Comparison of ENCODE assay signal across 31 cellular contexts in genomic region chr2:72332720-72333119, GRCh38.
"Had no signal": no experiment of that assay in that cellular context is flagged by ENCODE, and none has a peak within 500 bp of the region (broad histone marks: within the 10 kb centered on the region; RNA-seq: fewer than 3 reads in every experiment).

No MANE protein-coding gene starts in this region.

- H3K9me3 Mint-ChIP-seq: activated B cell treated with CpG ODN at 0.5 μM for 24 hours; activated CD4-positive, alpha-beta memory T cell treated with anti-CD3 and anti-CD28 coated beads for 36 hours; activated CD4-positive, alpha-beta T cell treated with anti-CD3 and anti-CD28 coated beads, Interleukin-2, amount 10 ng/mL, durations not matched to agents 24 days and 14 days; activated CD8-positive, alpha-beta T cell treated with anti-CD3 and anti-CD28 coated beads for 36 hours; activated naive CD4-positive, alpha-beta T cell treated with anti-CD3 and anti-CD28 coated beads, Interleukin-2, amount 10 ng/mL, durations not matched to agents 7 days and 5 days; activated naive CD4-positive, alpha-beta T cell treated with anti-CD3 and anti-CD28 coated beads, Interleukin-2, amount 50 U/mL, for 24 hours; activated naive CD8-positive, alpha-beta T cell treated with anti-CD3 and anti-CD28 coated beads, Interleukin-2, amount 50 U/mL, for 24 hours; activated T-cell treated with anti-CD3 and anti-CD28 coated beads, Interleukin-2, amount 50 U/mL, for 4 hours; activated T-helper 2 cell treated with anti-CD3 and anti-CD28 coated beads, Interferon-gamma antibody, Interleukin-2, Interleukin-4, amounts not matched to agents 10 μg/mL and 5 μg/mL and 100 μg/mL, durations not matched to agents 14 hours and 24 hours and 36 hours; brain; central memory CD8-positive, alpha-beta T cell; T-helper 1 cell treated with Interleukin-12 subunit alpha and Interleukin-12 subunit beta and Interleukin-4 antibody, amounts not matched to agents 30 μg/mL and 1 μg/mL, for 36 hours; T-helper 2 cell treated with Interferon-gamma antibody and Interleukin-4, amounts not matched to agents 5 μg/mL and 100 μg/mL, for 36 hours had no signal

- H3K4me3 Mint-ChIP-seq: activated B cell treated with CpG ODN at 0.5 μM for 24 hours; activated CD4-positive, alpha-beta memory T cell treated with anti-CD3 and anti-CD28 coated beads for 36 hours; activated CD4-positive, alpha-beta T cell treated with anti-CD3 and anti-CD28 coated beads, Interleukin-2, amount 10 ng/mL, durations not matched to agents 24 days and 14 days; activated CD8-positive, alpha-beta T cell treated with anti-CD3 and anti-CD28 coated beads for 36 hours; activated naive CD4-positive, alpha-beta T cell treated with anti-CD3 and anti-CD28 coated beads, Interleukin-2, amount 10 ng/mL, durations not matched to agents 7 days and 5 days; activated naive CD4-positive, alpha-beta T cell treated with anti-CD3 and anti-CD28 coated beads, Interleukin-2, amount 50 U/mL, for 24 hours; activated naive CD8-positive, alpha-beta T cell; activated naive CD8-positive, alpha-beta T cell treated with anti-CD3 and anti-CD28 coated beads, Interleukin-2, amount 10 ng/mL, durations not matched to agents 7 days and 5 days; activated naive CD8-positive, alpha-beta T cell treated with anti-CD3 and anti-CD28 coated beads, Interleukin-2, amount 50 U/mL, for 24 hours; activated T-cell treated with anti-CD3 and anti-CD28 coated beads, Interleukin-2, amount 50 U/mL, for 4 hours; activated T-cell treated with anti-CD3 and anti-CD28 coated beads, Interleukin-2, amount 50 U/mL, for 72 hours; activated T-helper 1 cell treated with anti-CD3 and anti-CD28 coated beads, Interleukin-12 subunit alpha, Interleukin-12 subunit beta, Interleukin-2, Interleukin-4 antibody, amounts not matched to agents 30 ng/mL and 10 ng/mL and 1 ng/mL, durations not matched to agents 14 hours and 24 hours and 36 hours; brain; central memory CD8-positive, alpha-beta T cell; T-helper 1 cell treated with Interleukin-12 subunit alpha and Interleukin-12 subunit beta and Interleukin-4 antibody, amounts not matched to agents 30 μg/mL and 1 μg/mL, for 36 hours; T-helper 2 cell treated with Interferon-gamma antibody and Interleukin-4, amounts not matched to agents 5 μg/mL and 100 μg/mL, for 36 hours had no signal

- ATAC-seq: activated CD8-positive, alpha-beta T cell treated with anti-CD3 and anti-CD28 coated beads for 36 hours; activated naive CD8-positive, alpha-beta T cell treated with anti-CD3 and anti-CD28 coated beads, Interleukin-2, amount 50 U/mL, for 24 hours; activated T-cell treated with anti-CD3 and anti-CD28 coated beads, Interleukin-2, amount 50 U/mL, for 4 hours had no signal

- H3K4me1 Mint-ChIP-seq: activated B cell treated with CpG ODN at 0.5 μM for 24 hours; activated CD4-positive, alpha-beta T cell treated with anti-CD3 and anti-CD28 coated beads, Interleukin-2, amount 10 ng/mL, durations not matched to agents 24 days and 14 days; activated naive CD4-positive, alpha-beta T cell treated with anti-CD3 and anti-CD28 coated beads, Interleukin-2, amount 10 ng/mL, durations not matched to agents 7 days and 5 days; activated naive CD4-positive, alpha-beta T cell treated with anti-CD3 and anti-CD28 coated beads, Interleukin-2, amount 50 U/mL, for 24 hours; activated naive CD8-positive, alpha-beta T cell treated with anti-CD3 and anti-CD28 coated beads, Interleukin-2, amount 10 ng/mL, durations not matched to agents 7 days and 5 days; activated naive CD8-positive, alpha-beta T cell treated with anti-CD3 and anti-CD28 coated beads, Interleukin-2, amount 50 U/mL, for 24 hours; central memory CD8-positive, alpha-beta T cell had no signal

- H3K36me3 Mint-ChIP-seq: activated CD4-positive, alpha-beta memory T cell treated with anti-CD3 and anti-CD28 coated beads for 36 hours; activated naive CD4-positive, alpha-beta T cell treated with anti-CD3 and anti-CD28 coated beads, Interleukin-2, amount 10 ng/mL, durations not matched to agents 7 days and 5 days had no signal

- DNase-seq: activated B cell treated with CpG ODN at 0.5 μM for 24 hours; activated CD4-positive, alpha-beta memory T cell treated with anti-CD3 and anti-CD28 coated beads for 36 hours; activated CD4-positive, alpha-beta T cell treated with anti-CD3 and anti-CD28 coated beads for 4 hours; activated CD4-positive, alpha-beta T cell treated with anti-CD3 and anti-CD28 coated beads, Interleukin-2, amount 10 ng/mL, durations not matched to agents 24 days and 14 days; activated CD4-positive, alpha-beta T cell treated with anti-CD3 and anti-CD28 coated beads, Interleukin-2, amount 50 U/mL, for 1 hour; activated CD4-positive, alpha-beta T cell treated with anti-CD3 and anti-CD28 coated beads, Interleukin-2, amount 50 U/mL, for 4 hours; activated CD4-positive, CD25-positive, alpha-beta regulatory T cell treated with anti-CD3 and anti-CD28 coated beads, Interleukin-2, amount 50 U/mL, for 72 hours; activated CD8-positive, alpha-beta T cell treated with anti-CD3 and anti-CD28 coated beads for 36 hours; activated effector memory CD4-positive, alpha-beta T cell treated with Interleukin-2 at 50 U/mL for 16 hours; activated gamma-delta T cell; activated naive CD4-positive, alpha-beta T cell treated with anti-CD3 and anti-CD28 coated beads, Interleukin-2, amount 10 ng/mL, durations not matched to agents 7 days and 5 days; activated naive CD4-positive, alpha-beta T cell treated with Interleukin-2 at 50 U/mL for 16 hours; activated naive CD8-positive, alpha-beta T cell treated with anti-CD3 and anti-CD28 coated beads, Interleukin-2, amount 10 ng/mL, durations not matched to agents 7 days and 5 days; activated naive CD8-positive, alpha-beta T cell treated with anti-CD3 and anti-CD28 coated beads, Interleukin-2, amount 50 U/mL, for 24 hours; activated T-cell treated with anti-CD3 and anti-CD28 coated beads for 4 hours; activated T-cell treated with anti-CD3 and anti-CD28 coated beads, Interleukin-2, amount 50 U/mL, for 1 hour; activated T-cell treated with anti-CD3 and anti-CD28 coated beads, Interleukin-2, amount 50 U/mL, for 4 hours; activated T-cell treated with anti-CD3 and anti-CD28 coated beads, Interleukin-2, amount 50 U/mL, for 72 hours; amygdala; anterior cingulate cortex; caudate nucleus; cerebellar nuclear complex; T-helper 9 cell had no signal

- H3K27ac Mint-ChIP-seq: activated B cell treated with CpG ODN at 0.5 μM for 24 hours; activated CD4-positive, alpha-beta memory T cell treated with anti-CD3 and anti-CD28 coated beads for 36 hours; activated CD4-positive, alpha-beta T cell treated with anti-CD3 and anti-CD28 coated beads, Interleukin-2, amount 10 ng/mL, durations not matched to agents 24 days and 14 days; activated CD8-positive, alpha-beta T cell treated with anti-CD3 and anti-CD28 coated beads for 36 hours; activated naive CD4-positive, alpha-beta T cell treated with anti-CD3 and anti-CD28 coated beads, Interleukin-2, amount 10 ng/mL, durations not matched to agents 7 days and 5 days; activated naive CD4-positive, alpha-beta T cell treated with anti-CD3 and anti-CD28 coated beads, Interleukin-2, amount 50 U/mL, for 24 hours; activated naive CD8-positive, alpha-beta T cell; activated naive CD8-positive, alpha-beta T cell treated with anti-CD3 and anti-CD28 coated beads, Interleukin-2, amount 10 ng/mL, durations not matched to agents 7 days and 5 days; activated naive CD8-positive, alpha-beta T cell treated with anti-CD3 and anti-CD28 coated beads, Interleukin-2, amount 50 U/mL, for 24 hours; activated T-cell treated with anti-CD3 and anti-CD28 coated beads, Interleukin-2, amount 50 U/mL, for 72 hours; activated T-helper 1 cell treated with anti-CD3 and anti-CD28 coated beads, Interleukin-12 subunit alpha, Interleukin-12 subunit beta, Interleukin-2, Interleukin-4 antibody, amounts not matched to agents 30 ng/mL and 10 ng/mL and 1 ng/mL, durations not matched to agents 14 hours and 24 hours and 36 hours; activated T-helper 2 cell treated with anti-CD3 and anti-CD28 coated beads, Interferon-gamma antibody, Interleukin-2, Interleukin-4, amounts not matched to agents 10 μg/mL and 5 μg/mL and 100 μg/mL, durations not matched to agents 14 hours and 24 hours and 36 hours; T-helper 1 cell treated with Interleukin-12 subunit alpha and Interleukin-12 subunit beta and Interleukin-4 antibody, amounts not matched to agents 30 μg/mL and 1 μg/mL, for 36 hours; T-helper 2 cell treated with Interferon-gamma antibody and Interleukin-4, amounts not matched to agents 5 μg/mL and 100 μg/mL, for 36 hours had no signal

- H3K27me3 Mint-ChIP-seq: activated B cell treated with CpG ODN at 0.5 μM for 24 hours; activated CD4-positive, alpha-beta memory T cell treated with anti-CD3 and anti-CD28 coated beads for 36 hours; activated CD4-positive, alpha-beta T cell treated with anti-CD3 and anti-CD28 coated beads, Interleukin-2, amount 10 ng/mL, durations not matched to agents 24 days and 14 days; activated CD8-positive, alpha-beta T cell treated with anti-CD3 and anti-CD28 coated beads for 36 hours; activated naive CD4-positive, alpha-beta T cell treated with anti-CD3 and anti-CD28 coated beads, Interleukin-2, amount 10 ng/mL, durations not matched to agents 7 days and 5 days; activated naive CD4-positive, alpha-beta T cell treated with anti-CD3 and anti-CD28 coated beads, Interleukin-2, amount 50 U/mL, for 24 hours; activated naive CD8-positive, alpha-beta T cell; activated naive CD8-positive, alpha-beta T cell treated with anti-CD3 and anti-CD28 coated beads, Interleukin-2, amount 10 ng/mL, durations not matched to agents 7 days and 5 days; activated naive CD8-positive, alpha-beta T cell treated with anti-CD3 and anti-CD28 coated beads, Interleukin-2, amount 50 U/mL, for 24 hours; brain; central memory CD8-positive, alpha-beta T cell had no signal
